28 cellular contexts compared by ENCODE assay signal in genomic region chr2:9203876-9204275, GRCh38.
"Had no signal": no experiment of that assay in that cellular context is flagged by ENCODE, and none has a peak within 500 bp of the region (broad histone marks: within the 10 kb centered on the region; RNA-seq: fewer than 3 reads in every experiment).

No MANE protein-coding gene starts in this region.

- H3K4me3 ChIP-seq: colonic mucosa had no signal

- H3K36me3 ChIP-seq: colonic mucosa had no signal

- FAIRE-seq: astrocyte, frontal cortex had no signal

- H3K4me3 Mint-ChIP-seq: activated CD4-positive, alpha-beta memory T cell treated with anti-CD3 and anti-CD28 coated beads, Interleukin-2, amount 10 ng/mL, durations not matched to agents 7 days and 5 days; activated CD4-positive, alpha-beta T cell treated with anti-CD3 and anti-CD28 coated beads for 36 hours; activated CD4-positive, alpha-beta T cell treated with anti-CD3 and anti-CD28 coated beads, Interleukin-2, amount 10 ng/mL, durations not matched to agents 24 days and 14 days; activated T-cell treated with anti-CD3 and anti-CD28 coated beads, Interleukin-2, amount 50 U/mL, for 24 hours; activated T-cell treated with anti-CD3 and anti-CD28 coated beads, Interleukin-2, amount 50 U/mL, for 72 hours; endodermal cell; T-helper 17 cell; T-helper 2 cell treated with Interferon-gamma antibody and Interleukin-4, amounts not matched to agents 5 μg/mL and 100 μg/mL, for 36 hours had no signal

- H3K9me3 Mint-ChIP-seq: activated CD4-positive, alpha-beta memory T cell treated with anti-CD3 and anti-CD28 coated beads, Interleukin-2, amount 10 ng/mL, durations not matched to agents 7 days and 5 days; activated CD4-positive, alpha-beta T cell treated with anti-CD3 and anti-CD28 coated beads, Interleukin-2, amount 10 ng/mL, durations not matched to agents 24 days and 14 days; activated T-cell treated with anti-CD3 and anti-CD28 coated beads, Interleukin-2, amount 50 U/mL, for 24 hours; activated T-cell treated with anti-CD3 and anti-CD28 coated beads, Interleukin-2, amount 50 U/mL, for 72 hours; endodermal cell; T-helper 2 cell treated with Interferon-gamma antibody and Interleukin-4, amounts not matched to agents 5 μg/mL and 100 μg/mL, for 36 hours had no signal

- ATAC-seq: activated CD4-positive, alpha-beta T cell treated with anti-CD3 and anti-CD28 coated beads for 36 hours; activated T-cell treated with anti-CD3 and anti-CD28 coated beads, Interleukin-2, amount 50 U/mL, for 72 hours; esophagus mucosa; T-helper 17 cell had no signal

- H3K27me3 ChIP-seq: colonic mucosa had no signal

- H3K4me1 ChIP-seq: colonic mucosa had no signal

- H3K27ac Mint-ChIP-seq: activated CD4-positive, alpha-beta memory T cell treated with anti-CD3 and anti-CD28 coated beads, Interleukin-2, amount 10 ng/mL, durations not matched to agents 7 days and 5 days; activated CD4-positive, alpha-beta T cell treated with anti-CD3 and anti-CD28 coated beads for 36 hours; activated CD4-positive, alpha-beta T cell treated with anti-CD3 and anti-CD28 coated beads, Interleukin-2, amount 10 ng/mL, durations not matched to agents 24 days and 14 days; activated naive CD8-positive, alpha-beta T cell; activated T-cell treated with anti-CD3 and anti-CD28 coated beads, Interleukin-2, amount 50 U/mL, for 24 hours; activated T-cell treated with anti-CD3 and anti-CD28 coated beads, Interleukin-2, amount 50 U/mL, for 72 hours; endodermal cell; T-helper 17 cell; T-helper 2 cell treated with Interferon-gamma antibody and Interleukin-4, amounts not matched to agents 5 μg/mL and 100 μg/mL, for 36 hours had no signal

- H3K27ac ChIP-seq: colonic mucosa had no signal

- H3K9me3 ChIP-seq: colonic mucosa had no signal

- DNase-seq: activated CD4-positive, alpha-beta memory T cell treated with anti-CD3 and anti-CD28 coated beads, Interleukin-2, amount 10 ng/mL, durations not matched to agents 7 days and 5 days; activated CD4-positive, alpha-beta T cell treated with anti-CD3 and anti-CD28 coated beads for 36 hours; activated CD4-positive, alpha-beta T cell treated with anti-CD3 and anti-CD28 coated beads, Interleukin-2, amount 10 ng/mL, durations not matched to agents 24 days and 14 days; activated CD4-positive, alpha-beta T cell treated with anti-CD3 and anti-CD28 coated beads, Interleukin-2, amount 50 U/mL, for 4 hours; activated CD4-positive, CD25-positive, alpha-beta regulatory T cell; activated CD4-positive, CD25-positive, alpha-beta regulatory T cell treated with anti-CD3 and anti-CD28 coated beads, Interleukin-2, amount 50 U/mL, for 72 hours; activated CD8-positive, alpha-beta memory T cell treated with anti-CD3 and anti-CD28 coated beads, Interleukin-2, amount 50 U/mL, for 48 hours; activated gamma-delta T cell treated with Interleukin-2 at 50 U/mL for 16 hours; activated naive CD4-positive, alpha-beta T cell treated with anti-CD3 and anti-CD28 coated beads, Interleukin-2, amount 50 U/mL, for 16 hours; activated naive CD4-positive, alpha-beta T cell treated with Interleukin-2 at 50 U/mL for 16 hours; activated T-cell treated with anti-CD3 and anti-CD28 coated beads for 4 hours; activated T-cell treated with anti-CD3 and anti-CD28 coated beads, Interleukin-2, amount 50 U/mL, for 24 hours; activated T-cell treated with anti-CD3 and anti-CD28 coated beads, Interleukin-2, amount 50 U/mL, for 72 hours; amniotic stem cell; anterior cingulate cortex; caudate nucleus; colonic mucosa; effector CD8-positive, alpha-beta T cell; endodermal cell; foreskin fibroblast; T-helper 1 cell; T-helper 17 cell; T1000 had no signal
